Comparison of ENCODE assay signal across 32 cellular contexts in genomic region chr2:174718591-174718990, GRCh38. TPM values are rescaled to one million over a fixed set of nuclear protein-coding genes. Genes with fewer than 3 reads are reported as not detected.
"Had no signal": no experiment of that assay in that cellular context is flagged by ENCODE, and none has a peak within 500 bp of the region (broad histone marks: within the 10 kb centered on the region; RNA-seq: fewer than 3 reads in every experiment).

No MANE protein-coding gene starts in this region.

- H3K9me3 Mint-ChIP-seq: activated B cell treated with CpG ODN at 0.5 μM for 24 hours; activated naive CD4-positive, alpha-beta T cell treated with anti-CD3 and anti-CD28 coated beads, Interleukin-2, amount 10 ng/mL, durations not matched to agents 7 days and 5 days; activated naive CD4-positive, alpha-beta T cell treated with anti-CD3 and anti-CD28 coated beads, Interleukin-2, amount 50 U/mL, for 72 hours; activated naive CD8-positive, alpha-beta T cell treated with anti-CD3 and anti-CD28 coated beads, Interleukin-2, amount 50 U/mL, for 24 hours; activated T-cell treated with anti-CD3 and anti-CD28 coated beads, Interleukin-2, amount 50 U/mL, for 24 hours; activated T-cell treated with anti-CD3 and anti-CD28 coated beads, Interleukin-2, amount 50 U/mL, for 72 hours; T-helper 2 cell treated with Interferon-gamma antibody and Interleukin-4, amounts not matched to agents 5 μg/mL and 100 μg/mL, for 36 hours had no signal

- H3K4me1 Mint-ChIP-seq: activated B cell treated with CpG ODN at 0.5 μM for 24 hours, brain had no signal

- ATAC-seq: activated CD4-positive, CD25-positive, alpha-beta regulatory T cell treated with anti-CD3 and anti-CD28 coated beads, Interleukin-2, amount 50 U/mL, for 24 hours; activated naive CD8-positive, alpha-beta T cell treated with anti-CD3 and anti-CD28 coated beads, Interleukin-2, amount 50 U/mL, for 24 hours; activated T-cell treated with anti-CD3 and anti-CD28 coated beads, Interleukin-2, amount 50 U/mL, for 72 hours; T-helper 17 cell had no signal

- H3K36me3 Mint-ChIP-seq: activated naive CD4-positive, alpha-beta T cell treated with anti-CD3 and anti-CD28 coated beads, Interleukin-2, amount 10 ng/mL, durations not matched to agents 7 days and 5 days; activated naive CD4-positive, alpha-beta T cell treated with anti-CD3 and anti-CD28 coated beads, Interleukin-2, amount 50 U/mL, for 72 hours; brain had no signal

- H3K27me3 ChIP-seq: adrenal gland, breast epithelium, cardiac muscle cell, colonic mucosa had no signal

- H3K27ac ChIP-seq: adrenal gland, breast epithelium, cardiac muscle cell, colonic mucosa, epithelial cell of prostate, WERI-Rb-1 had no signal

- H3K4me3 Mint-ChIP-seq: activated B cell treated with CpG ODN at 0.5 μM for 24 hours; activated naive CD4-positive, alpha-beta T cell treated with anti-CD3 and anti-CD28 coated beads, Interleukin-2, amount 10 ng/mL, durations not matched to agents 7 days and 5 days; activated naive CD8-positive, alpha-beta T cell treated with anti-CD3 and anti-CD28 coated beads, Interleukin-2, amount 50 U/mL, for 24 hours; activated T-cell treated with anti-CD3 and anti-CD28 coated beads, Interleukin-2, amount 50 U/mL, for 24 hours; brain; T-helper 2 cell treated with Interferon-gamma antibody and Interleukin-4, amounts not matched to agents 5 μg/mL and 100 μg/mL, for 36 hours had no signal

- H3K4me1 ChIP-seq: adrenal gland, breast epithelium, colonic mucosa had no signal

- DNase-seq: activated B cell treated with CpG ODN at 0.5 μM for 24 hours; activated CD4-positive, alpha-beta T cell treated with anti-CD3 and anti-CD28 coated beads for 48 hours; activated CD4-positive, alpha-beta T cell treated with anti-CD3 and anti-CD28 coated beads, Interleukin-2, amount 50 U/mL, for 1 hour; activated CD4-positive, alpha-beta T cell treated with anti-CD3 and anti-CD28 coated beads, Interleukin-2, amount 50 U/mL, for 48 hours; activated CD8-positive, alpha-beta memory T cell treated with anti-CD3 and anti-CD28 coated beads, Interleukin-2, amount 50 U/mL, for 48 hours; activated gamma-delta T cell; activated naive CD4-positive, alpha-beta T cell; activated naive CD4-positive, alpha-beta T cell treated with anti-CD3 and anti-CD28 coated beads, Interleukin-2, amount 10 ng/mL, durations not matched to agents 7 days and 5 days; activated naive CD8-positive, alpha-beta T cell treated with anti-CD3 and anti-CD28 coated beads, Interleukin-2, amount 50 U/mL, for 24 hours; activated T-cell treated with anti-CD3 and anti-CD28 coated beads for 4 hours; activated T-cell treated with anti-CD3 and anti-CD28 coated beads, Interleukin-2, amount 50 U/mL, for 24 hours; activated T-cell treated with anti-CD3 and anti-CD28 coated beads, Interleukin-2, amount 50 U/mL, for 72 hours; adrenal gland; amygdala; aorta; central memory CD4-positive, alpha-beta T cell; cerebellar nuclear complex; colonic mucosa; effector CD8-positive, alpha-beta T cell; foreskin fibroblast; T-helper 1 cell; T-helper 17 cell; T1000; WERI-Rb-1 had no signal

- H3K36me3 ChIP-seq: adrenal gland, breast epithelium, cardiac muscle cell, colonic mucosa, WERI-Rb-1 had no signal

- H3K9me3 ChIP-seq: adrenal gland, breast epithelium, colonic mucosa had no signal

- H3K27me3 Mint-ChIP-seq: activated T-cell treated with anti-CD3 and anti-CD28 coated beads, Interleukin-2, amount 50 U/mL, for 24 hours; T-helper 17 cell had no signal

- H3K27ac Mint-ChIP-seq: activated B cell treated with CpG ODN at 0.5 μM for 24 hours; activated naive CD8-positive, alpha-beta T cell treated with anti-CD3 and anti-CD28 coated beads, Interleukin-2, amount 50 U/mL, for 24 hours; activated T-cell treated with anti-CD3 and anti-CD28 coated beads, Interleukin-2, amount 50 U/mL, for 24 hours; brain; T-helper 17 cell; T-helper 2 cell treated with Interferon-gamma antibody and Interleukin-4, amounts not matched to agents 5 μg/mL and 100 μg/mL, for 36 hours had no signal

- H3K4me3 ChIP-seq: adrenal gland, breast epithelium, cardiac muscle cell, colonic mucosa had no signal

RNA-seq across cellular contexts. Expression of gene CHRNA1, which starts 45.7 kb away (rescaled TPM):
- total RNA-seq: activated B cell treated with CpG ODN at 0.5 μM for 24 hours; activated naive CD4-positive, alpha-beta T cell treated with anti-CD3 and anti-CD28 coated beads, Interleukin-2, amount 50 U/mL, for 72 hours; activated T-cell treated with anti-CD3 and anti-CD28 coated beads, Interleukin-2, amount 50 U/mL, for 72 hours; aorta; frontal cortex had no signal
- polyA plus RNA-seq: adrenal gland, cardiac muscle cell had no signal
